In the genomic region with DNA sequence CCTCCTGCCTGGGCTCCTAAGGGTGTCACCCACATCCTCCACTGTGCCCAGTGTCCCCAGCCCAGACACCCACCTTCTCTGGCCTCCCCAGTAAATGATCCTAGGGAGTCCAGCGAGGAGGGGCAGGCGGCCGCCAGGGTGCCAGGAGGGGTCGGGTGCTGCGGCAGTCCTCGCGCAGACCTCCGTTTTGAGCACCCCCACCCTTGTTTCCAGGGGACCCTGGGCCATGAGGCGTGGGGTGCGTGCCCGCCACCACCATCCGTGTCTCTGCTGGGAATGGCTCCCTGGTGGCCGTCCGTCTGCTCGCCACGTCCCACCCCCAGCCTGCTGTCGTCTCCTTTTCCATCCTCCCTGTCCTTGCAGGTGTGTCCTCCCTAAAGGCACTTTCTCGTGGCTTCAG, we compare ENCODE assay signal across 22 cellular contexts.
"Had no signal": no experiment of that assay in that cellular context is flagged by ENCODE, and none has a peak within 500 bp of the region (broad histone marks: within the 10 kb centered on the region; RNA-seq: fewer than 3 reads in every experiment).

No MANE protein-coding gene starts in this region.

- H3K4me2 ChIP-seq: hepatocyte had no signal

- H3K4me3 Mint-ChIP-seq: dendritic cell treated with granulocyte-macrophage colony-stimulating factor and Interleukin-4, amounts not matched to agents 40 ng/mL and 50 ng/mL, for 4 days; effector memory CD8-positive, alpha-beta T cell; nephron had no signal

- H3K27ac Mint-ChIP-seq: dendritic cell treated with granulocyte-macrophage colony-stimulating factor and Interleukin-4, amounts not matched to agents 40 ng/mL and 50 ng/mL, for 4 days; effector memory CD8-positive, alpha-beta T cell; nephron had no signal

- H3K4me3 ChIP-seq: esophagus muscularis mucosa, hepatocyte, lung, psoas muscle, stomach, thoracic aorta, transverse colon had no signal

- H3K27me3 ChIP-seq: esophagus muscularis mucosa, hepatocyte, stomach, transverse colon had no signal

- FAIRE-seq: kidney, small intestine had no signal

- H3K4me1 ChIP-seq: foreskin keratinocyte had no signal

- DNase-seq: effector memory CD8-positive, alpha-beta T cell; foreskin keratinocyte; head of caudate nucleus; kidney; left cardiac atrium; left ventricle myocardium superior; mesendoderm; naive B cell; psoas muscle; small intestine; stimulated activated CD4-positive, alpha-beta T cell treated with anti-CD3 and anti-CD28 coated beads, Interleukin-12 subunit alpha, Interleukin-12 subunit beta, amount 100 ng/mL, for 4 hours; stimulated activated naive CD4-positive, alpha-beta T cell; stomach; substantia nigra; transverse colon had no signal

- H3K27ac ChIP-seq: epithelial cell of prostate, foreskin keratinocyte, hepatocyte had no signal

- H3K27me3 Mint-ChIP-seq: dendritic cell treated with granulocyte-macrophage colony-stimulating factor and Interleukin-4, amounts not matched to agents 40 ng/mL and 50 ng/mL, for 4 days; effector memory CD8-positive, alpha-beta T cell; naive B cell had no signal

- ATAC-seq: effector memory CD8-positive, alpha-beta T cell; foreskin keratinocyte; left cardiac atrium; left ventricle myocardium superior; psoas muscle had no signal

- H2AFZ ChIP-seq: hepatocyte had no signal
